20 cellular contexts compared by ENCODE assay signal in the genomic region with DNA sequence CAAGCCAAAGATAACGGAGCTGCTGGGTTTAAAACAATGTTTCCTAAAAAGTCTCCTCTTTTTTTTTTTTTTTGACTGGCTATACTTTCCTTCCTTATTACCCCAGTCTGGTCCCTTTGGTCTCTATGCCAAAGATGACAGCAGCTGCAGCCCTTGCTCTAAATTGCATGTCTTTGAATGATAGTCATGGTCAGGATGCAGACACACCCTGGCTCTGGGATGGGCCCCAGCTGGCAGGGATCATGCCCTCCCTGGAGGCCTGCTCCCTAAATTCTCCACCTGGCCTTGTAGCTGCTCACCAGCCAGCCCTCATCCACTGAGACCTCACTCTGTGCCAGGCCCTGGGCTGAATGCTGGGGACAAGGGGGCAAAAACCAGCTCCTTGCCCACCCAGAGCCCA.
A peak's percentile ranks its signal among the peaks of the same experiment; 100 is the strongest.
DNase-seq lines count a peak whose midpoint lies in the region; ATAC-seq lines count a peak whose summit lies in the region.
"Had no signal": no experiment of that assay in that cellular context is flagged by ENCODE, and none has a peak within 500 bp of the region (broad histone marks: within the 10 kb centered on the region; RNA-seq: fewer than 3 reads in every experiment).

No MANE protein-coding gene starts in this region.

- no peak overlapping the region for H3K23ac ChIP-seq in mesendoderm (ENCODE audit: low read length)

- H3K9me3 ChIP-seq in adipocyte (ENCODE audit: control insufficient read depth, low read length) = peaks cover 7% of the 10 kb centered on the region

- H3K27me3 ChIP-seq in adipocyte (replicated peaks; ENCODE audit: control insufficient read depth, insufficient read depth, low read length) = no peaks in the 10 kb centered on the region
- H3K27me3 ChIP-seq in mesendoderm (ENCODE audit: insufficient read depth, low read length, poor library complexity) = no peaks in the 10 kb centered on the region

- DNase-seq in A172 (ENCODE audit: low spot score) (peak; percentile 13), GM04504 (ENCODE audit: low read depth) (peak; percentile 33), adipocyte (ENCODE audit: low read depth) (peak; percentile 24), left colon (peak in 1 of 2 donors; percentile 27), SW 1271 (lab: John Stamatoyannopoulos, UW) (no peak), NCI-H526 (lab: John Stamatoyannopoulos, UW) (no peak), mesendoderm (no peak)
- DNase-seq in stimulated activated naive CD8-positive, alpha-beta T cell treated with anti-CD3 and anti-CD28 coated beads, Interleukin-15, Interleukin-2, amounts not matched to agents 100 U/mL and 50 U/mL, for 24 hours = no peak
- DNase-seq: ACHN; activated CD4-positive, alpha-beta T cell treated with anti-CD3 and anti-CD28 coated beads for 1 hour; activated CD8-positive, alpha-beta memory T cell treated with anti-CD3 and anti-CD28 coated beads for 24 hours; activated naive CD4-positive, alpha-beta T cell treated with Interleukin-2 at 50 U/mL for 16 hours; activated T-cell treated with anti-CD3 and anti-CD28 coated beads, Interleukin-2, amount 50 U/mL, for 4 hours; amygdala; H7; islet precursor cell; naive thymus-derived CD8-positive, alpha-beta T cell; NCI-H510A treated with DMSO at 0.1 percent for 48 hours; T-helper 9 cell had no signal

- H2AK5ac ChIP-seq in mesendoderm (ENCODE audit: low read length) = no peak overlapping the region

- no peak overlapping the region for H3K18ac ChIP-seq in mesendoderm (ENCODE audit: low read length)

- H3K4me2 ChIP-seq in mesendoderm (ENCODE audit: low read length) = no peak overlapping the region

- no peak overlapping the region for H3K56ac ChIP-seq in mesendoderm (ENCODE audit: low read length)

- H3K4me3 ChIP-seq in adipocyte (ENCODE audit: low read length) (no peak overlapping the region), mesendoderm (ENCODE audit: low read length) (no peak overlapping the region)

- intact Hi-C loops in left colon (cut with DNase I, micrococcal nuclease) = no loop called here

- H3K9ac ChIP-seq in adipocyte (ENCODE audit: low read length) (peak overlapping the region; percentile 20), mesendoderm (ENCODE audit: low read length) (no peak overlapping the region)

- peak; percentile 76 for ATAC-seq in left colon
- no peak for ATAC-seq in stimulated activated naive CD8-positive, alpha-beta T cell treated with anti-CD3 and anti-CD28 coated beads, Interleukin-15, Interleukin-2, amounts not matched to agents 100 U/mL and 50 U/mL, for 24 hours
- ATAC-seq: activated T-cell treated with anti-CD3 and anti-CD28 coated beads, Interleukin-2, amount 50 U/mL, for 4 hours; naive thymus-derived CD8-positive, alpha-beta T cell had no signal

- no peak overlapping the region for H2BK120ac ChIP-seq in mesendoderm (ENCODE audit: low read depth, low read length)

- no peak overlapping the region for H4K8ac ChIP-seq in mesendoderm (ENCODE audit: low read depth, low read length)

- WGBS in mesendoderm (ENCODE audit: extremely low coverage, insufficient coverage, low lambda C conversion rate) = no CpG with 5 or more reads among the region's 1 CpG

- no peak overlapping the region for H3K4ac ChIP-seq in mesendoderm (ENCODE audit: low read depth, low read length)

- no peak overlapping the region for H4K5ac ChIP-seq in mesendoderm (ENCODE audit: low read length)

- no peak overlapping the region for H2BK5ac ChIP-seq in mesendoderm (ENCODE audit: low read length)

- no peaks in the 10 kb centered on the region for H3K79me2 ChIP-seq in mesendoderm (ENCODE audit: control insufficient read depth, insufficient read depth, low read length)

- H3K27ac ChIP-seq in mesendoderm (ENCODE audit: low read depth, low read length) = no peak overlapping the region
- H3K27ac ChIP-seq: HL-60 had no signal

- no peak overlapping the region for H2BK15ac ChIP-seq in mesendoderm (replicated peaks; ENCODE audit: low read depth)

- H3K4me1 ChIP-seq in adipocyte (ENCODE audit: control insufficient read depth, insufficient read depth, low read length) = peaks cover 18% of the 10 kb centered on the region
- no peaks in the 10 kb centered on the region for H3K4me1 ChIP-seq in mesendoderm (ENCODE audit: control insufficient read depth, low read depth, low read length)

- no peaks in the 10 kb centered on the region for H3K79me1 ChIP-seq in mesendoderm (ENCODE audit: low read length)

- H3K36me3 ChIP-seq in adipocyte (ENCODE audit: control insufficient read depth, insufficient read depth, low read length, severe bottlenecking) (peaks cover 88% of the 10 kb centered on the region), mesendoderm (ENCODE audit: control insufficient read depth, insufficient read depth, low read length) (no peaks in the 10 kb centered on the region)

Comparison
In these comparisons a context has a peak if more than half of its experiments do, and no peak if none do; other contexts are left out.
1. DNase-seq: peak in A172 (single experiment), GM04504 (single experiment) and adipocyte (single experiment); none in SW 1271 (0 of 2), stimulated activated naive CD8-positive, alpha-beta T cell treated with anti-CD3 and anti-CD28 coated beads, Interleukin-15, Interleukin-2, amounts not matched to agents 100 U/mL and 50 U/mL, for 24 hours (single experiment), NCI-H526 (0 of 2) and mesendoderm (single experiment).